Comparison of ENCODE assay signal across 8 cellular contexts in the genomic region with DNA sequence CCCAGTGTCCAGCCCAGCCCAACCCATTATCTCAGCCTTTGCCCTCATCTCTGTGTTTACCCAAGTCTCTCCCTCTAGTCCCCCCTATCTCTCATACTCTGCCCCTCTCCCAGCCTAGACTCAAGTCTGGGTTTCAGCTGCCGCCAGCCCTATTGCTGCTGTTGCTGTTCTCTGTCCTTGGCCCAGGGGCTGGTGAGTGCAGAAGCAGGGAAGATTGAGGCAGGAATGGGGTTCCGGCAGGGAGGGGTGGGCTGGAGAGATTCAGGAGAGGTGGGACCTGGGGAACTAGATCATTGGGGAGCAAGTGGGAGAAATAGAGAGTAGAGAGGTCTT. TPM values are rescaled to one million over a fixed set of nuclear protein-coding genes. Genes with fewer than 3 reads are reported as not detected.
A peak's percentile ranks its signal among the peaks of the same experiment; 100 is the strongest.
DNase-seq lines count a peak whose midpoint lies in the region; ATAC-seq and TF ChIP-seq lines count a peak whose summit lies in the region.

No MANE protein-coding gene starts in this region.

- WGBS in heart left ventricle, 4 donors, result 29 to 47% (median 43%) methylated on average over 2 of the region's 2 CpGs
- 28 to 33% methylated on average over 2 of the region's 2 CpGs for WGBS in body of pancreas, 2 donors
- WGBS in mesodermal cell (ENCODE audit: insufficient coverage in 2 of 2), 2 experiments, result 67 to 70% methylated on average over 1 of the region's 2 CpGs

- H3K27ac ChIP-seq in heart left ventricle (peak overlapping the region; percentile 85 to 99 (median 94)), body of pancreas (peak overlapping the region; percentile 83 to 96 (median 92)), mesodermal cell (ENCODE audit: low read depth, low read length, severe bottlenecking) (no peak overlapping the region), uterus (peak overlapping the region; percentile 94 to 95)

- no peak for ATAC-seq in heart left ventricle
- no peak for ATAC-seq in left cardiac atrium
- ATAC-seq in body of pancreas, result no peak
- no peak for ATAC-seq in HG02938 (IDR thresholded peaks at IDR 0.05; ENCODE audit: unreplicated experiment)
- ATAC-seq in left colon, result no peak
- no peak for ATAC-seq in GM21723 (IDR thresholded peaks at IDR 0.05; ENCODE audit: unreplicated experiment)

- no peak for DNase-seq in heart left ventricle
- DNase-seq in left cardiac atrium, result no peak
- no peak for DNase-seq in body of pancreas
- no peak for DNase-seq in uterus
- DNase-seq in left colon, result no peak

- peak overlapping the region; percentile 65 to 97 (median 78) for H3K4me3 ChIP-seq in heart left ventricle
- H3K4me3 ChIP-seq in body of pancreas, result peak overlapping the region; percentile 53 to 85
- peak overlapping the region; percentile 64 for H3K4me3 ChIP-seq in mesodermal cell (ENCODE audit: extremely low read depth, insufficient read depth, low read length, poor library complexity, severe bottlenecking)
- H3K4me3 ChIP-seq in uterus, result peak overlapping the region; percentile 54 to 58

- H3K36me3 ChIP-seq in heart left ventricle (no peaks in the 10 kb centered on the region), body of pancreas (replicated peaks in 1 of 2; ENCODE audit: insufficient read depth in 1 of 2, low read depth in 2 of 2) (no peaks in the 10 kb centered on the region), mesodermal cell (ENCODE audit: control insufficient read depth, insufficient read depth, low read length) (no peaks in the 10 kb centered on the region), uterus (no peaks in the 10 kb centered on the region)

- H3K4me1 ChIP-seq in heart left ventricle (peaks cover 3 to 58% (median 42%) of the 10 kb centered on the region in 12 donors), body of pancreas (peaks cover 50% of the 10 kb centered on the region), mesodermal cell (ENCODE audit: control insufficient read depth, insufficient read depth, low read length, poor library complexity, severe bottlenecking) (peaks cover 2% of the 10 kb centered on the region), uterus (no peaks in the 10 kb centered on the region)

- H3K9me3 ChIP-seq in heart left ventricle (no peaks in the 10 kb centered on the region), body of pancreas (no peaks in the 10 kb centered on the region), mesodermal cell (ENCODE audit: control insufficient read depth, low read length) (no peaks in the 10 kb centered on the region), uterus (no peaks in the 10 kb centered on the region)

- TF ChIP-seq POLR2A in heart left ventricle (IDR thresholded peaks at IDR 0.05) (no peak), body of pancreas (IDR thresholded peaks at IDR 0.05) (no peak), uterus (IDR thresholded peaks at IDR 0.05) (no peak)

- intact Hi-C loops in heart left ventricle (cut with DNase I) (loop anchor here in 7 of 10 donors (5.0 to 10.0 kb wide), 6 partner anchors 37 to 175 kb away; a partner anchor contains a TSS), left cardiac atrium (cut with DNase I) (loop anchor here (2.0 to 5.0 kb wide), 3 partner anchors 15 to 53 kb away; a partner anchor contains a TSS), body of pancreas (cut with DNase I) (no loop called here), uterus (cut with DNase I; ENCODE audit: low total_unique reads) (no loop called here), left colon (cut with DNase I, micrococcal nuclease) (no loop called here)

- TF ChIP-seq CTCF in heart left ventricle (IDR thresholded peaks at IDR 0.05) (no peak), body of pancreas (IDR thresholded peaks at IDR 0.05) (no peak), uterus (IDR thresholded peaks at IDR 0.05) (no peak)

- H3K27me3 ChIP-seq in heart left ventricle, result no peaks in the 10 kb centered on the region
- H3K27me3 ChIP-seq in body of pancreas, result no peaks in the 10 kb centered on the region
- H3K27me3 ChIP-seq in uterus, result no peaks in the 10 kb centered on the region

RNA-seq across cellular contexts. Expression of a gene that starts 0.7 kb away (rescaled TPM):
- 10 to 100 TPM; 10.8 to 21.4 (median 18.2) TPM for total RNA-seq in heart left ventricle
- polyA plus RNA-seq in heart left ventricle, result 1 to 10 TPM; 7.9 to 8.1 TPM
- total RNA-seq in left cardiac atrium, result 10 to 100 TPM; 14.7 to 15.6 TPM
- 1 to 10 TPM; 7.3 to 7.9 TPM for total RNA-seq in body of pancreas
- 18.4 TPM for polyA plus RNA-seq in mesodermal cell (2013, experiment 1 of 2)
- polyA plus RNA-seq in mesodermal cell (2013, experiment 2 of 2), result 14.2 TPM
- 10 to 100 TPM in 3 of 4 donors, 1 to 10 TPM in 1; 6.7 to 43.3 (median 14.6) TPM for total RNA-seq in uterus
- 10 to 100 TPM; 15.4 to 16.4 TPM for total RNA-seq in left colon

RNA-seq across cellular contexts. Expression of a gene that starts 1.2 kb away (rescaled TPM):
- not detected for total RNA-seq in heart left ventricle
- not detected for polyA plus RNA-seq in heart left ventricle
- total RNA-seq in left cardiac atrium, result not detected
- total RNA-seq in body of pancreas, result under 1 TPM in 1 of 2 donors, not detected in 1; 0.33 TPM
- polyA plus RNA-seq in mesodermal cell (2013, experiment 1 of 2), result 0.55 TPM
- 0.46 TPM for polyA plus RNA-seq in mesodermal cell (2013, experiment 2 of 2)
- total RNA-seq in uterus, result not detected
- total RNA-seq in left colon, result under 1 TPM in 1 of 2 donors, not detected in 1; 0.28 TPM

RNA-seq across cellular contexts. Expression of a gene that starts 14.9 kb away (rescaled TPM):
- 10 to 100 TPM; 48.7 to 77.5 (median 57.4) TPM for total RNA-seq in heart left ventricle
- polyA plus RNA-seq in heart left ventricle, result 100 to 1,000 TPM in 1 of 2 donors, 10 to 100 TPM in 1; 51.4 to 139 TPM
- total RNA-seq in left cardiac atrium, result 10 to 100 TPM; 53.4 to 54.3 TPM
- 10 to 100 TPM; 33.3 to 35.0 TPM for total RNA-seq in body of pancreas
- 45.3 TPM for polyA plus RNA-seq in mesodermal cell (2013, experiment 1 of 2)
- polyA plus RNA-seq in mesodermal cell (2013, experiment 2 of 2), result 39.3 TPM
- total RNA-seq in uterus, result 10 to 100 TPM in 3 of 4 donors, not detected in 1; 11.3 to 38.2 (median 31.5) TPM
- 10 to 100 TPM; 56.0 to 59.4 TPM for total RNA-seq in left colon

RNA-seq across cellular contexts. Expression of a gene that starts 17.7 kb away (rescaled TPM):
- total RNA-seq in heart left ventricle, result 1 to 10 TPM; 1.5 to 4.0 (median 2.5) TPM
- 1 to 10 TPM in 1 of 2 donors, under 1 TPM in 1; 0.58 to 4.2 TPM for polyA plus RNA-seq in heart left ventricle
- 1 to 10 TPM; 1.3 to 1.9 TPM for total RNA-seq in left cardiac atrium
- total RNA-seq in body of pancreas, result 1 to 10 TPM in 1 of 2 donors, not detected in 1; 1.6 TPM
- 0.77 TPM for polyA plus RNA-seq in mesodermal cell (2013, experiment 1 of 2)
- polyA plus RNA-seq in mesodermal cell (2013, experiment 2 of 2), result 0.96 TPM
- 1 to 10 TPM in 2 of 4 donors, under 1 TPM in 1, not detected in 1; 0.26 to 6.0 (median 4.0) TPM for total RNA-seq in uterus
- 1 to 10 TPM in 1 of 2 donors, under 1 TPM in 1; 0.15 to 1.5 TPM for total RNA-seq in left colon

RNA-seq across cellular contexts. Expression of a gene that starts 38.3 kb away (rescaled TPM):
- total RNA-seq in heart left ventricle (10 to 100 TPM; 15.2 to 36.4 (median 23.7) TPM), left cardiac atrium (10 to 100 TPM; 21.1 to 24.3 TPM), body of pancreas (10 to 100 TPM in 1 of 2 donors, 1 to 10 TPM in 1; 5.4 to 20.1 TPM), uterus (10 to 100 TPM in 3 of 4 donors, 1 to 10 TPM in 1; 3.8 to 70.4 (median 31.7) TPM), left colon (1 to 10 TPM; 7.4 to 7.9 TPM)
- 10 to 100 TPM; 10.2 to 14.5 TPM for polyA plus RNA-seq in heart left ventricle
- polyA plus RNA-seq in mesodermal cell (2013, experiment 1 of 2), result 44.1 TPM
- 35.2 TPM for polyA plus RNA-seq in mesodermal cell (2013, experiment 2 of 2)

Comparison
In these comparisons a context has a peak if more than half of its experiments do, and no peak if none do; other contexts are left out.
1. intact Hi-C loops: an anchor here in heart left ventricle (5.0 to 10.0 kb wide) and left cardiac atrium (2.0 to 5.0 kb wide); none called in body of pancreas, uterus and left colon.